Comparison of ENCODE assay signal across 7 cellular contexts in genomic region chr7:10284001-10284400, GRCh38.
"Had no signal": no experiment of that assay in that cellular context is flagged by ENCODE, and none has a peak within 500 bp of the region (broad histone marks: within the 10 kb centered on the region; RNA-seq: fewer than 3 reads in every experiment).

No MANE protein-coding gene starts in this region.

- H3K4me3 ChIP-seq: K562 had no signal

- FAIRE-seq: HepG2, HTR-8/SVneo, K562 had no signal

- H3K27ac ChIP-seq: HL-60 had no signal

- DNase-seq: IMR-90, KBM-7, KG1 had no signal
